1 cellular context compared by ENCODE assay signal in genomic region chr15:41603941-41604660, GRCh38.
TF ChIP-seq lines count a peak whose summit lies in the region.

No MANE protein-coding gene starts in this region.

TF ChIP-seq in HEK293, 187 proteins besides CTCF, POLR2A, EP300 and RAD21 (continued from another document):
- no peak for TF ChIP-seq INSM2 (tag by site-specific recombination; IDR thresholded peaks at IDR 0.05)
- TF ChIP-seq ZEB2 (tag by site-specific recombination; IDR thresholded peaks at IDR 0.05): peak; percentile 51; the same call in 1 of the 2 replicates
- 0 out of 2 replicates have a peak, but pooled peaks have one; percentile 20 for TF ChIP-seq WT1 (tag by site-specific recombination; IDR thresholded peaks at IDR 0.05)
- TF ChIP-seq ZNF335 (tag by site-specific recombination; conservative IDR thresholded peaks at IDR 0.05): peak; percentile 64
- no peak for TF ChIP-seq ZNF488 (tag by site-specific recombination; IDR thresholded peaks at IDR 0.05)
- no peak for TF ChIP-seq ZNF350 (tag by site-specific recombination; IDR thresholded peaks at IDR 0.05)
- peak; percentile 91 for TF ChIP-seq ZNF600 (tag by site-specific recombination; IDR thresholded peaks at IDR 0.05)
- peak; percentile 75 for TF ChIP-seq PRDM10 (tag by site-specific recombination; IDR thresholded peaks at IDR 0.05)
- no peak for TF ChIP-seq ZBTB11 (tag by site-specific recombination; conservative IDR thresholded peaks at IDR 0.05; ENCODE audit: low read depth)
- TF ChIP-seq ZNF138 (tag by site-specific recombination; IDR thresholded peaks at IDR 0.05; ENCODE audit: borderline replicate concordance): no peak
- TF ChIP-seq ZNF654 (tag by site-specific recombination; IDR thresholded peaks at IDR 0.05; ENCODE audit: low read depth): peak; percentile 23
- TF ChIP-seq ZNF24 (tag by site-specific recombination; IDR thresholded peaks at IDR 0.05): no peak
- TF ChIP-seq ZNF830 (tag by site-specific recombination; IDR thresholded peaks at IDR 0.05; ENCODE audit: low read depth): no peak
- TF ChIP-seq ZNF18 (tag by site-specific recombination; IDR thresholded peaks at IDR 0.05): no peak
- no peak for TF ChIP-seq ZNF404 (tag by site-specific recombination; IDR thresholded peaks at IDR 0.05)
- TF ChIP-seq ZNF660 (tag by site-specific recombination; IDR thresholded peaks at IDR 0.05): no peak
- TF ChIP-seq ZNF292 (tag by site-specific recombination; IDR thresholded peaks at IDR 0.05; ENCODE audit: borderline replicate concordance, low read depth): no peak
- TF ChIP-seq ZNF175 (tag by site-specific recombination; IDR thresholded peaks at IDR 0.05): no peak
- TF ChIP-seq ZNF513 (tag by site-specific recombination; IDR thresholded peaks at IDR 0.05): no peak
- no peak for TF ChIP-seq ZNF623 (tag by site-specific recombination; IDR thresholded peaks at IDR 0.05)
- TF ChIP-seq PATZ1 (tag by site-specific recombination; IDR thresholded peaks at IDR 0.05): peak; percentile 49; the same call in 1 of the 2 replicates
- no peak for TF ChIP-seq ZNF843 (tag by site-specific recombination; IDR thresholded peaks at IDR 0.05)
- no peak for TF ChIP-seq ZNF561 (tag by site-specific recombination; IDR thresholded peaks at IDR 0.05; ENCODE audit: borderline replicate concordance)
- TF ChIP-seq ZNF302 (tag by site-specific recombination; IDR thresholded peaks at IDR 0.05; ENCODE audit: low read depth): no peak
- TF ChIP-seq ZSCAN18 (tag by site-specific recombination; IDR thresholded peaks at IDR 0.05): no peak
- TF ChIP-seq ZNF585B (tag by site-specific recombination; IDR thresholded peaks at IDR 0.05): no peak
- TF ChIP-seq ZSCAN30 (tag by site-specific recombination; IDR thresholded peaks at IDR 0.05): 0 out of 2 replicates have a peak, but pooled peaks have one; percentile 25
- TF ChIP-seq SETDB1 (IDR thresholded peaks at IDR 0.05; ENCODE audit: insufficient read length, low read length): no peak
- TF ChIP-seq ZNF394 (tag by site-specific recombination; IDR thresholded peaks at IDR 0.05; ENCODE audit: borderline replicate concordance): no peak; the same call in 1 of the 2 replicates
- no peak for TF ChIP-seq ZNF19 (tag by site-specific recombination; IDR thresholded peaks at IDR 0.05; ENCODE audit: low read depth)
- no peak for TF ChIP-seq ZSCAN4 (tag by site-specific recombination; IDR thresholded peaks at IDR 0.05)
- no peak for TF ChIP-seq FEZF1 (tag by site-specific recombination; IDR thresholded peaks at IDR 0.05)
- TF ChIP-seq ZXDB (tag by site-specific recombination; IDR thresholded peaks at IDR 0.05): 0 out of 2 replicates have a peak, but pooled peaks have one; percentile 33
- no peak for TF ChIP-seq KLF17 (tag by site-specific recombination; IDR thresholded peaks at IDR 0.05)
- no peak for TF ChIP-seq ZNF16 (tag by site-specific recombination; IDR thresholded peaks at IDR 0.05; ENCODE audit: low read depth)
- peak; percentile 73 for TF ChIP-seq GLIS2 (tag by site-specific recombination; IDR thresholded peaks at IDR 0.05)
- no peak for TF ChIP-seq ZNF544 (tag by site-specific recombination; IDR thresholded peaks at IDR 0.05)
- no peak for TF ChIP-seq GLI2 (tag by site-specific recombination; IDR thresholded peaks at IDR 0.05; ENCODE audit: borderline replicate concordance, low read depth)
- no peak for TF ChIP-seq TRIM28 (IDR thresholded peaks at IDR 0.05; ENCODE audit: borderline replicate concordance, low read length)
- no peak for TF ChIP-seq ZBTB20 (tag by site-specific recombination; IDR thresholded peaks at IDR 0.05)
- no peak for TF ChIP-seq ZNF433 (tag by site-specific recombination; IDR thresholded peaks at IDR 0.05; ENCODE audit: low read depth)
- no peak for TF ChIP-seq ZSCAN16 (tag by site-specific recombination; IDR thresholded peaks at IDR 0.05)
